In genomic region chr7:22698762-22699161, GRCh38 we compare ENCODE assay signal across 18 cellular contexts. TPM values are rescaled to one million over a fixed set of nuclear protein-coding genes. Genes with fewer than 3 reads are reported as not detected.
A peak's percentile ranks its signal among the peaks of the same experiment; 100 is the strongest.
DNase-seq lines count a peak whose midpoint lies in the region; ATAC-seq and TF ChIP-seq lines count a peak whose summit lies in the region.
"Had no signal": no experiment of that assay in that cellular context is flagged by ENCODE, and none has a peak within 500 bp of the region (broad histone marks: within the 10 kb centered on the region; RNA-seq: fewer than 3 reads in every experiment).

No MANE protein-coding gene starts in this region.

- H3K27me3 ChIP-seq in Loucy (ENCODE audit: insufficient read depth, low read length, poor library complexity, severe bottlenecking) (no peaks in the 10 kb centered on the region), sigmoid colon (no peaks in the 10 kb centered on the region)

- no peak overlapping the region for H2AFZ ChIP-seq in Loucy (ENCODE audit: low read length)

- H3K4me2 ChIP-seq in Loucy (ENCODE audit: low read depth, low read length, poor library complexity, severe bottlenecking), result peak overlapping the region; percentile 21

- H4K20me1 ChIP-seq in Loucy (ENCODE audit: insufficient read depth, low read length, poor library complexity, severe bottlenecking), result no peaks in the 10 kb centered on the region

- H3K4me1 ChIP-seq in Loucy (ENCODE audit: insufficient read depth, low read length, poor library complexity, severe bottlenecking), result peaks cover 10% of the 10 kb centered on the region
- no peaks in the 10 kb centered on the region for H3K4me1 ChIP-seq in sigmoid colon

- TF ChIP-seq CTCF in Loucy (conservative IDR thresholded peaks at IDR 0.05; ENCODE audit: low read length), result no peak
- TF ChIP-seq CTCF in mesothelial cell of epicardium (IDR thresholded peaks at IDR 0.05; ENCODE audit: unreplicated experiment), result no peak
- no peak for TF ChIP-seq CTCF in sigmoid colon (IDR thresholded peaks at IDR 0.05)

- no peaks in the 10 kb centered on the region for H3F3A ChIP-seq in Loucy (ENCODE audit: low read depth)

- 75 to 78% methylated on average over 6 of the region's 6 CpGs for WGBS in sigmoid colon, 2 donors

- no peaks in the 10 kb centered on the region for H3K9me2 ChIP-seq in Loucy (replicated peaks; ENCODE audit: low read depth, low read length)

- peaks cover 2 to 3% of the 10 kb centered on the region in 2 donors for H3K9me3 Mint-ChIP-seq in activated T-cell treated with anti-CD3 and anti-CD28 coated beads, Interleukin-2, amount 50 U/mL, for 72 hours
- H3K9me3 Mint-ChIP-seq in mesothelial cell of epicardium, result no peaks in the 10 kb centered on the region
- H3K9me3 Mint-ChIP-seq: CD8-positive, alpha-beta memory T cell had no signal

- ATAC-seq in activated CD4-positive, CD25-positive, alpha-beta regulatory T cell treated with anti-CD3 and anti-CD28 coated beads, Interleukin-2, amount 50 U/mL, for 24 hours, result peak; percentile 67 to 76
- ATAC-seq in activated T-cell treated with anti-CD3 and anti-CD28 coated beads, Interleukin-2, amount 50 U/mL, for 72 hours (replicated peaks in 1 of 2), result peak; percentile 39 to 62
- no peak for ATAC-seq in GM19395 (IDR thresholded peaks at IDR 0.05; ENCODE audit: unreplicated experiment)

- no peak overlapping the region for H3K9ac ChIP-seq in Loucy (ENCODE audit: low read depth, low read length, poor library complexity, severe bottlenecking)

- peaks cover 66% of the 10 kb centered on the region for H3K4me1 Mint-ChIP-seq in activated T-cell treated with anti-CD3 and anti-CD28 coated beads, Interleukin-2, amount 50 U/mL, for 72 hours (ENCODE audit: low read depth)
- H3K4me1 Mint-ChIP-seq in mesothelial cell of epicardium, result peaks cover 14% of the 10 kb centered on the region

- H3K36me3 Mint-ChIP-seq in activated T-cell treated with anti-CD3 and anti-CD28 coated beads, Interleukin-2, amount 50 U/mL, for 72 hours (ENCODE audit: insufficient read depth in 2 of 2), result peaks cover 3 to 4% of the 10 kb centered on the region in 2 donors
- no peaks in the 10 kb centered on the region for H3K36me3 Mint-ChIP-seq in mesothelial cell of epicardium
- H3K36me3 Mint-ChIP-seq: CD8-positive, alpha-beta memory T cell had no signal

- H3K27ac Mint-ChIP-seq in activated T-cell treated with anti-CD3 and anti-CD28 coated beads, Interleukin-2, amount 50 U/mL, for 72 hours, result peak overlapping the region; percentile 92
- H3K27ac Mint-ChIP-seq in mesothelial cell of epicardium, result peak overlapping the region; percentile 47

- H3K36me3 ChIP-seq in Loucy (ENCODE audit: insufficient read depth, low read length), result no peaks in the 10 kb centered on the region
- no peaks in the 10 kb centered on the region for H3K36me3 ChIP-seq in sigmoid colon

- peaks cover 32% of the 10 kb centered on the region for H3K27me3 Mint-ChIP-seq in activated T-cell treated with anti-CD3 and anti-CD28 coated beads, Interleukin-2, amount 50 U/mL, for 72 hours (ENCODE audit: low read depth)
- H3K27me3 Mint-ChIP-seq in mesothelial cell of epicardium (ENCODE audit: low read depth), result peaks cover 5% of the 10 kb centered on the region

- no peak overlapping the region for H3K4me3 ChIP-seq in Loucy (ENCODE audit: low read length, poor library complexity, severe bottlenecking)
- H3K4me3 ChIP-seq in sigmoid colon, result no peak overlapping the region

- intact Hi-C loops in posterior vena cava (cut with DNase I) (no loop called here), sigmoid colon (cut with DNase I) (no loop called here)

- H3K4me3 Mint-ChIP-seq in activated T-cell treated with anti-CD3 and anti-CD28 coated beads, Interleukin-2, amount 50 U/mL, for 72 hours, result peak overlapping the region; percentile 59 to 69
- H3K4me3 Mint-ChIP-seq in mesothelial cell of epicardium, result no peak overlapping the region

- no peak for TF ChIP-seq EP300 in sigmoid colon (IDR thresholded peaks at IDR 0.05)

- no peak for TF ChIP-seq POLR2A in sigmoid colon (IDR thresholded peaks at IDR 0.05)

- H3K79me2 ChIP-seq in Loucy (ENCODE audit: insufficient read depth, low read length), result no peaks in the 10 kb centered on the region

- DNase-seq in activated CD4-positive, CD25-positive, alpha-beta regulatory T cell (lab: John Stamatoyannopoulos, UW), result no peak
- peak in 1 of 2 donors; percentile 18 for DNase-seq in activated T-cell treated with anti-CD3 and anti-CD28 coated beads, Interleukin-2, amount 50 U/mL, for 72 hours
- DNase-seq in mesothelial cell of epicardium (ENCODE audit: low spot score in 2 of 2, unreplicated experiment in 2 of 2) (no peak), posterior vena cava (ENCODE audit: low spot score) (no peak), sigmoid colon (no peak)
- DNase-seq: aorta; CD8-positive, alpha-beta memory T cell; midbrain; NCI-H1417 treated with DMSO at 0.1 percent for 48 hours; NCI-H2227 treated with DMSO at 0.1 percent for 48 hours; occipital lobe; SIG-M5; small intestine; T-helper 9 cell had no signal

- H3K9me3 ChIP-seq in Loucy (ENCODE audit: insufficient read depth, low read depth, low read length), result no peaks in the 10 kb centered on the region
- no peaks in the 10 kb centered on the region for H3K9me3 ChIP-seq in sigmoid colon

- H3K27ac ChIP-seq in sigmoid colon, result no peak overlapping the region

RNA-seq across cellular contexts. Expression of gene IL6, which starts 28.2 kb away (rescaled TPM):
- total RNA-seq in activated T-cell treated with anti-CD3 and anti-CD28 coated beads, Interleukin-2, amount 50 U/mL, for 72 hours, result 1 to 10 TPM in 1 of 2 donors, under 1 TPM in 1; 0.46 to 2.4 TPM
- 1.1 to 1.7 TPM (median 1.4 TPM) in 3 replicates for total RNA-seq in mesothelial cell of epicardium
- 10 to 100 TPM in 1 of 2 donors, 1 to 10 TPM in 1; 2.4 to 65.6 TPM for total RNA-seq in posterior vena cava
- total RNA-seq in sigmoid colon, result 10 to 100 TPM in 2 of 4 donors, 1 to 10 TPM in 2; 2.1 to 43.3 (median 9.7) TPM
- 10 to 100 TPM in 1 of 3 donors, 1 to 10 TPM in 1, not detected in 1; 5.3 to 13.8 TPM for polyA plus RNA-seq in sigmoid colon
- total RNA-seq: A172, occipital lobe had no signal
- polyA plus RNA-seq: CD8-positive, alpha-beta memory T cell had no signal
